Comparison of ENCODE assay signal across 1 cellular context in genomic region chr6:107459283-107460073, GRCh38.
TF ChIP-seq lines count a peak whose summit lies in the region.

Gene PDSS2, minus strand, starts transcription at chr6:107459564. Its CDS starts 279 bp downstream, at chr6:107459285.

TF ChIP-seq in GM12878, 131 proteins besides CTCF, POLR2A, EP300 and RAD21 (continued from another document and continues in another):
- TF ChIP-seq PBX3 (IDR thresholded peaks at IDR 0.05; ENCODE audit: insufficient replicate concordance, low read depth, low read length) (peak; percentile 5), CUX1 (IDR thresholded peaks at IDR 0.05; ENCODE audit: insufficient replicate concordance, low read depth, low read length) (no peak), ZNF24 (IDR thresholded peaks at IDR 0.05) (no peak), ZSCAN29 (IDR thresholded peaks at IDR 0.05) (no peak), CBFB (IDR thresholded peaks at IDR 0.05; ENCODE audit: low read depth) (peak; percentile 92), GATAD2B (conservative IDR thresholded peaks at IDR 0.05; ENCODE audit: low read depth) (peak; percentile 65; the same call in 1 of the 2 replicates), RELA (IDR thresholded peaks at IDR 0.05; ENCODE audit: borderline replicate concordance, partially characterized antibody) (no peak), FOS (IDR thresholded peaks at IDR 0.05; ENCODE audit: borderline replicate concordance, extremely low read depth, insufficient read length) (no peak), CHD1 (IDR thresholded peaks at IDR 0.05; ENCODE audit: low read depth, low read length) (no peak), BMI1 (IDR thresholded peaks at IDR 0.05; ENCODE audit: borderline replicate concordance) (no peak), ELK1 (IDR thresholded peaks at IDR 0.05; ENCODE audit: low read depth, low read length) (no peak), ZNF687 (IDR thresholded peaks at IDR 0.05) (peak; percentile 89), REST (IDR thresholded peaks at IDR 0.05; ENCODE audit: low read depth, low read length) (no peak), POU2F2 (IDR thresholded peaks at IDR 0.05; ENCODE audit: borderline replicate concordance, low read depth, low read length) (peak; percentile 44; the same call in 2 of the 3 replicates), PML (IDR thresholded peaks at IDR 0.05; ENCODE audit: low read length) (peak; percentile 90; the same call in 1 of the 2 replicates), BHLHE40 (IDR thresholded peaks at IDR 0.05; ENCODE audit: borderline replicate concordance in 1 of 2, low read depth in 2 of 2, low read length in 1 of 2) (peak in 1 of 2 experiments; percentile 35; a peak in 1 of 4 replicates), SMARCA5 (IDR thresholded peaks at IDR 0.05) (peak; percentile 74), PAX8 (IDR thresholded peaks at IDR 0.05) (no peak), MAX (IDR thresholded peaks at IDR 0.05; ENCODE audit: low read depth, low read length) (peak; percentile 56), NFYA (IDR thresholded peaks at IDR 0.05; ENCODE audit: borderline replicate concordance, low read depth, low read length) (no peak), BRCA1 (IDR thresholded peaks at IDR 0.05; ENCODE audit: low read depth, low read length) (no peak), NFXL1 (IDR thresholded peaks at IDR 0.05; ENCODE audit: borderline replicate concordance) (no peak), ZZZ3 (IDR thresholded peaks at IDR 0.05; ENCODE audit: control insufficient read depth, insufficient read length, low read depth) (no peak), IKZF2 (IDR thresholded peaks at IDR 0.05) (peak in 1 of 2 experiments; percentile 31; a peak in 2 of 4 replicates), YBX1 (IDR thresholded peaks at IDR 0.05) (no peak), SIX5 (IDR thresholded peaks at IDR 0.05; ENCODE audit: low read depth, low read length, severe bottlenecking) (peak; percentile 44), RELB (IDR thresholded peaks at IDR 0.05; ENCODE audit: low read depth) (peak; percentile 32; the same call in 1 of the 2 replicates), NR2C1 (IDR thresholded peaks at IDR 0.05) (peak; percentile 88), BCLAF1 (IDR thresholded peaks at IDR 0.05) (no peak), MYB (IDR thresholded peaks at IDR 0.05; ENCODE audit: borderline replicate concordance, low read depth, low read length) (0 out of 2 replicates have a peak, but pooled peaks have one; percentile 19), LARP7 (IDR thresholded peaks at IDR 0.05) (peak; percentile 84), IKZF1 (conservative IDR thresholded peaks at IDR 0.05) (peak; percentile 64; the same call in 1 of the 2 replicates), KDM1A (IDR thresholded peaks at IDR 0.05; ENCODE audit: borderline replicate concordance) (no peak)
